Comparison of ENCODE assay signal across 1 cellular context in genomic region chr2:46648141-46648742, GRCh38.
A peak's percentile ranks its signal among the peaks of the same experiment; 100 is the strongest.
TF ChIP-seq lines count a peak whose summit lies in the region.

No MANE protein-coding gene starts in this region.

TF ChIP-seq in IMR-90, 13 proteins besides CTCF, POLR2A, EP300 and RAD21:
- TF ChIP-seq CEBPB (IDR thresholded peaks at IDR 0.05; ENCODE audit: low read depth, low read length) (peak; percentile 43; the same call in 1 of the 2 replicates), CHD1 (IDR thresholded peaks at IDR 0.05; ENCODE audit: low read depth, low read length) (no peak)
